Comparison of ENCODE assay signal across 14 cellular contexts in genomic region chr21:39461419-39461818, GRCh38. TPM values are rescaled to one million over a fixed set of nuclear protein-coding genes. Genes with fewer than 3 reads are reported as not detected.
DNase-seq lines count a peak whose midpoint lies in the region; ATAC-seq and TF ChIP-seq lines count a peak whose summit lies in the region.
"Had no signal": no experiment of that assay in that cellular context is flagged by ENCODE, and none has a peak within 500 bp of the region (broad histone marks: within the 10 kb centered on the region; RNA-seq: fewer than 3 reads in every experiment).

No MANE protein-coding gene starts in this region.

- peaks cover 8% of the 10 kb centered on the region for H3K36me3 Mint-ChIP-seq in nephron progenitor cell (ENCODE audit: low read depth)

- H3K9me3 Mint-ChIP-seq in nephron progenitor cell = no peaks in the 10 kb centered on the region

- peak; percentile 56 for ATAC-seq in GM21717 (IDR thresholded peaks at IDR 0.05; ENCODE audit: unreplicated experiment)
- peak; percentile 72 for ATAC-seq in HG03521 (IDR thresholded peaks at IDR 0.05; ENCODE audit: unreplicated experiment)

- H3K4me1 Mint-ChIP-seq in nephron progenitor cell = peaks cover 10% of the 10 kb centered on the region

- H3K27me3 Mint-ChIP-seq in nephron progenitor cell (ENCODE audit: low read depth, poor library complexity) = no peaks in the 10 kb centered on the region

- no peak overlapping the region for H3K4me3 Mint-ChIP-seq in nephron progenitor cell

- no peak overlapping the region for H3K27ac Mint-ChIP-seq in nephron progenitor cell

- DNase-seq in DMS53 (lab: John Stamatoyannopoulos, UW) (peak; percentile 5), DMS53 treated with DMSO at 0.1 percent for 48 hours (lab: John Stamatoyannopoulos, UW; ENCODE audit: unreplicated experiment) (no peak), myocyte (ENCODE audit: low read depth) (peak; percentile 4), AML-193 (lab: John Stamatoyannopoulos, UW) (no peak), nephron progenitor cell (no peak), NCI-H1105 (lab: John Stamatoyannopoulos, UW) (no peak)
- DNase-seq: activated CD4-positive, alpha-beta T cell treated with anti-CD3 and anti-CD28 coated beads for 1 hour; Caco-2; NCI-H187 treated with DMSO at 0.1 percent for 48 hours; small intestine; SW 1271; tibial artery had no signal

- no peak for TF ChIP-seq CTCF in nephron progenitor cell (IDR thresholded peaks at IDR 0.05)

RNA-seq across cellular contexts. Expression of gene SH3BGR, which starts 9.6 kb away (rescaled TPM):
- total RNA-seq in myocyte = 17.4 and 24.5 TPM in 2 replicates
- polyA plus RNA-seq in myocyte (2012) = 23.8 TPM

RNA-seq across cellular contexts. Expression of gene LCA5L, which starts 15.8 kb away (rescaled TPM):
- 2.2 and 2.7 TPM in 2 replicates for total RNA-seq in myocyte
- polyA plus RNA-seq in myocyte (2012) = 1.6 TPM

Comparison
In these comparisons a context has a peak if more than half of its experiments do, and no peak if none do; other contexts are left out.
1. DNase-seq: peak in DMS53 (single experiment) and myocyte (single experiment); none in DMS53 treated with DMSO at 0.1 percent for 48 hours (single experiment), AML-193 (0 of 2), nephron progenitor cell (single experiment) and NCI-H1105 (single experiment).